In genomic region chr9:35646583-35647265, GRCh38 we compare ENCODE assay signal across 1 cellular context.
TF ChIP-seq lines count a peak whose summit lies in the region.

No MANE protein-coding gene starts in this region.

TF ChIP-seq in HepG2, 621 proteins besides CTCF, POLR2A, EP300 and RAD21 (continued from another document and continues in another):
- TF ChIP-seq ZBTB44 (CRISPR knock-in tag; IDR thresholded peaks at IDR 0.05) (no peak), ZFP36L1 (CRISPR knock-in tag; IDR thresholded peaks at IDR 0.05) (no peak), FOSL1 (CRISPR knock-in tag; IDR thresholded peaks at IDR 0.05; ENCODE audit: borderline replicate concordance) (no peak), REL (CRISPR knock-in tag; conservative IDR thresholded peaks at IDR 0.05) (no peak), RXRB (CRISPR knock-in tag; IDR thresholded peaks at IDR 0.05; ENCODE audit: borderline replicate concordance) (no peak), PRDM15 (CRISPR knock-in tag; IDR thresholded peaks at IDR 0.05) (no peak), SCMH1 (CRISPR knock-in tag; IDR thresholded peaks at IDR 0.05; ENCODE audit: borderline replicate concordance) (no peak), ZMYM2 (CRISPR knock-in tag; IDR thresholded peaks at IDR 0.05) (no peak), NFE2 (CRISPR knock-in tag; IDR thresholded peaks at IDR 0.05) (no peak), ZNF383 (CRISPR knock-in tag; IDR thresholded peaks at IDR 0.05; ENCODE audit: borderline replicate concordance) (no peak), ZNF564 (CRISPR knock-in tag; IDR thresholded peaks at IDR 0.05) (no peak), TEAD2 (CRISPR knock-in tag; IDR thresholded peaks at IDR 0.05) (no peak), CREB3 (CRISPR knock-in tag; IDR thresholded peaks at IDR 0.05) (0 out of 2 replicates have a peak, but pooled peaks have one; percentile 36), NRL (CRISPR knock-in tag; IDR thresholded peaks at IDR 0.05; ENCODE audit: borderline replicate concordance) (0 out of 2 replicates have a peak, but pooled peaks have one; percentile 45), ZFP82 (CRISPR knock-in tag; IDR thresholded peaks at IDR 0.05; ENCODE audit: borderline replicate concordance) (no peak; the same call in 1 of the 2 replicates), FOSL2 (CRISPR knock-in tag; IDR thresholded peaks at IDR 0.05) (peak; percentile 28; the same call in 1 of the 2 replicates), ZNF772 (CRISPR knock-in tag; IDR thresholded peaks at IDR 0.05) (no peak; the same call in none of the 2 replicates), RCOR2 (CRISPR knock-in tag; IDR thresholded peaks at IDR 0.05) (no peak), TCF12 (IDR thresholded peaks at IDR 0.05) (no peak), TCF12 (CRISPR knock-in tag; IDR thresholded peaks at IDR 0.05) (no peak), GFI1 (CRISPR knock-in tag; IDR thresholded peaks at IDR 0.05; ENCODE audit: borderline replicate concordance) (peak; percentile 56; the same call in 1 of the 2 replicates), ZFX (CRISPR knock-in tag; IDR thresholded peaks at IDR 0.05; ENCODE audit: low read depth) (peak; percentile 86), ZBTB49 (CRISPR knock-in tag; IDR thresholded peaks at IDR 0.05; ENCODE audit: borderline replicate concordance) (no peak), ZNF230 (CRISPR knock-in tag; IDR thresholded peaks at IDR 0.05) (0 out of 2 replicates have a peak, but pooled peaks have one; percentile 35), E2F1 (CRISPR knock-in tag; IDR thresholded peaks at IDR 0.05) (peak; percentile 75), ZNF496 (CRISPR knock-in tag; IDR thresholded peaks at IDR 0.05; ENCODE audit: insufficient replicate concordance) (no peak), GPBP1L1 (CRISPR knock-in tag; IDR thresholded peaks at IDR 0.05) (no peak), ZNF17 (CRISPR knock-in tag; IDR thresholded peaks at IDR 0.05) (no peak), AKNA (CRISPR knock-in tag; IDR thresholded peaks at IDR 0.05; ENCODE audit: borderline replicate concordance) (no peak), ZNF776 (CRISPR knock-in tag; IDR thresholded peaks at IDR 0.05) (no peak), ZNF747 (CRISPR knock-in tag; IDR thresholded peaks at IDR 0.05; ENCODE audit: borderline replicate concordance) (no peak), RERE (CRISPR knock-in tag; IDR thresholded peaks at IDR 0.05; ENCODE audit: low read depth) (no peak), CHD4 (IDR thresholded peaks at IDR 0.05; ENCODE audit: borderline replicate concordance, low read length) (no peak), HHEX (CRISPR knock-in tag; IDR thresholded peaks at IDR 0.05) (no peak), ZBTB25 (CRISPR knock-in tag; IDR thresholded peaks at IDR 0.05) (no peak), EZH2 (conservative IDR thresholded peaks at IDR 0.05; ENCODE audit: low read depth, low read length) (no peak)
